20 cellular contexts compared by ENCODE assay signal in the genomic region with DNA sequence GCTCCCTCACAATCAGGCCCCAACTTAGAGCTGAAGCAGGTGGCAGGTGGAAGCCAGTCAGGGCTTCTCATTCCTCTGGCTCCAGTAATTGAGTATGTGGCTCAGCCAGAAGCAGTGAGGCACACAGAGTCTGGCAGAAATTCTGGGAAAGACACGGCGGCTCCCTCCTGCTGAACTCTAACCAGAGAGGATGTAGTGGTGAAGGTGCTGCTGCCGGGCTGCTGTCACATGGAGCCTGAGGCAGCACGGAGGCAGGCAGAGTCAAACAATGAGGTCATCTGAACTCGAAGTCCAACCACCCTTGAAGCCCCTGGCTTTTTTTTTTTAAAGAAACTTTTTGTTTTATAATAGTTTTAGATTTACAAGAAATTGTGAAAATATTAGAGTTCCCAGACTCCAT. TPM values are rescaled to one million over a fixed set of nuclear protein-coding genes. Genes with fewer than 3 reads are reported as not detected.
DNase-seq lines count a peak whose midpoint lies in the region; ATAC-seq and TF ChIP-seq lines count a peak whose summit lies in the region.
"Had no signal": no experiment of that assay in that cellular context is flagged by ENCODE, and none has a peak within 500 bp of the region (broad histone marks: within the 10 kb centered on the region; RNA-seq: fewer than 3 reads in every experiment).

No MANE protein-coding gene starts in this region.

- CTCF ChIA-PET in RWPE1 (lab: Yijun Ruan, JAX): no interaction called here

- peak; percentile 16 for DNase-seq in DMS153 treated with DMSO at 0.1 percent for 48 hours (lab: John Stamatoyannopoulos, UW; ENCODE audit: unreplicated experiment)
- DNase-seq in H4 (ENCODE audit: low spot score): peak; percentile 70
- DNase-seq in SHP77 (lab: John Stamatoyannopoulos, UW): peak; percentile 13 to 54
- DNase-seq in kidney tubule cell (ENCODE audit: low spot score): peak; percentile 84
- DNase-seq in stimulated activated CD4-positive, alpha-beta T cell treated with anti-CD3 and anti-CD28 coated beads, Interleukin-15, amount 100 ng/mL, for 24 hours: no peak
- DNase-seq in right cardiac atrium: no peak
- DNase-seq in RWPE1 (ENCODE audit: low spot score): no peak
- DNase-seq in T-helper 1 cell: no peak
- DNase-seq: activated CD4-positive, alpha-beta memory T cell treated with anti-CD3 and anti-CD28 coated beads, Interleukin-2, amount 10 ng/mL, durations not matched to agents 7 days and 5 days; AML-193; Calu3; effector memory CD4-positive, alpha-beta T cell; hippocampal formation; KG1; left cardiac atrium; ovary; small intestine; thyroid gland had no signal

- H3K27me3 ChIP-seq in right cardiac atrium (ENCODE audit: control insufficient read depth, insufficient read depth): no peaks in the 10 kb centered on the region
- H3K27me3 ChIP-seq: ovary, thyroid gland had no signal

- no peak for ATAC-seq in right cardiac atrium
- ATAC-seq: activated T-helper 17 cell treated with anti-CD3 and anti-CD28 coated beads, Interleukin-2, amount 50 U/mL, for 72 hours; left cardiac atrium had no signal

- no peak overlapping the region for H3K27ac ChIP-seq in right cardiac atrium (ENCODE audit: low read length)
- H3K27ac ChIP-seq in RWPE1: no peak overlapping the region
- H3K27ac ChIP-seq: ovary, thyroid gland had no signal

- no peak for TF ChIP-seq CTCF in RWPE1 (conservative IDR thresholded peaks at IDR 0.05; ENCODE audit: low read depth)

- intact Hi-C loops in right cardiac atrium (cut with DNase I): no loop called here

- H3K9me3 ChIP-seq in right cardiac atrium (ENCODE audit: control insufficient read depth, low read length): no peaks in the 10 kb centered on the region
- H3K9me3 ChIP-seq: ovary, thyroid gland had no signal

- WGBS in right cardiac atrium: 37% methylated on average over 5 of the region's 5 CpGs

- no peak overlapping the region for H3K4me3 ChIP-seq in right cardiac atrium (ENCODE audit: low read length)
- H3K4me3 ChIP-seq: ovary, thyroid gland had no signal

- POLR2A ChIA-PET in RWPE1 (lab: Yijun Ruan, JAX; ENCODE audit: low non-redundant PET): no interaction called here

- no peaks in the 10 kb centered on the region for H3K4me1 ChIP-seq in right cardiac atrium (ENCODE audit: control insufficient read depth, insufficient read depth, low read length)
- H3K4me1 ChIP-seq: thyroid gland had no signal

RNA-seq across cellular contexts. Expression of a gene that starts 33.4 kb away (rescaled TPM):
- 0.12 TPM in 1 of 2 replicates, not detected in the other for total RNA-seq in H4 (2014; rRNA removed; shearing (Covaris generic))
- total RNA-seq in right cardiac atrium: 10 to 100 TPM; 18.3 to 37.0 (median 23.7) TPM
- 13.4 TPM for polyA plus RNA-seq in right cardiac atrium
- total RNA-seq: activated CD4-positive, alpha-beta memory T cell treated with anti-CD3 and anti-CD28 coated beads, Interleukin-2, amount 10 ng/mL, durations not matched to agents 7 days and 5 days; activated T-helper 17 cell treated with anti-CD3 and anti-CD28 coated beads, Interleukin-2, amount 50 U/mL, for 72 hours had no signal

RNA-seq across cellular contexts. Expression of a gene that starts 48.7 kb away (rescaled TPM):
- total RNA-seq in H4 (2014; rRNA removed; shearing (Covaris generic)): not detected in 2 replicates
- not detected for total RNA-seq in right cardiac atrium
- polyA plus RNA-seq in right cardiac atrium: not detected
- total RNA-seq: activated CD4-positive, alpha-beta memory T cell treated with anti-CD3 and anti-CD28 coated beads, Interleukin-2, amount 10 ng/mL, durations not matched to agents 7 days and 5 days; activated T-helper 17 cell treated with anti-CD3 and anti-CD28 coated beads, Interleukin-2, amount 50 U/mL, for 72 hours; Calu3; left cardiac atrium; ovary; thyroid gland had no signal
- polyA plus RNA-seq: adipose tissue, ovary had no signal

Comparison
In these comparisons a context has a peak if more than half of its experiments do, and no peak if none do; other contexts are left out.
1. DNase-seq: peak in DMS153 treated with DMSO at 0.1 percent for 48 hours (single experiment), H4 (single experiment), SHP77 (2 of 2) and kidney tubule cell (single experiment); none in stimulated activated CD4-positive, alpha-beta T cell treated with anti-CD3 and anti-CD28 coated beads, Interleukin-15, amount 100 ng/mL, for 24 hours (single experiment), right cardiac atrium (0 of 3), RWPE1 (single experiment) and T-helper 1 cell (0 of 5).
2. RNA of a gene that starts 33.4 kb away (total RNA-seq): 18.3 to 37.0 TPM in right cardiac atrium; 0.12 TPM in H4; every median in the first group is over 10 times any median in the second.